Comparison of ENCODE assay signal across 1 cellular context in the genomic region with DNA sequence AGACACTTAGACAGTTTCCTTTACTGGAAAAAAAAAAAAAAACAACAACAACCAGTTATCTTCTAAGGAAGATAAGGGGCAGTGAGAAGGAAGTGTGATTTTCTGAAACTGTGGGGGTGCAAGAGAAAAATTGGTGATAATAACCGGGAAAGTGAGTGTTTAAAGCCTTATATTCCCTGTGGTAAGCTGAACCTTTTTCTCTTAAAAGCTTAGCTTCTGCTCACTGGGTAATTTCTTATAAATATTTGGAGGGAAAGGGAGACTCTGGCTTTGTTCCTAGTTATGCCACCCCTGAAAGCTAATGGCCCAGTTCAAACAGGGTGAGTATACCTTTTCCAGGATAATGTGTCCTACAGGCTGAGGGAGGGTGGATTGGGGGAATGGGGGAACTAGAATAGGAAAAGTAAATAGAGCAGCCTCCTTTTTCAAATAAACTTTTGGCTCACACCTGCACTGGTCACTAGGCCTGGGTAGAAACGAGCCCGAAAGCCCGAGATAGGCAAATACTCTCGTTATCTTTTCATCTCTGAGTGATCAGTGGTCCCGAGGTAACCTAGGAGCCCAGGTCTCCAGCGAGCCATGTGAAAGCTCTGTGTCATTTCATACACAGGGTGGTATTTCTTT.
TF ChIP-seq lines count a peak whose summit lies in the region.

No MANE protein-coding gene starts in this region.

TF ChIP-seq in liver, 16 proteins besides CTCF, POLR2A, EP300 and RAD21 (continued from another document):
- TF ChIP-seq JUND (IDR thresholded peaks at IDR 0.05) (peak; percentile 43 to 62), FOXA1 (IDR thresholded peaks at IDR 0.05) (peak; percentile 91)
